ENCODE assay signal across 9 cellular contexts in the genomic region with DNA sequence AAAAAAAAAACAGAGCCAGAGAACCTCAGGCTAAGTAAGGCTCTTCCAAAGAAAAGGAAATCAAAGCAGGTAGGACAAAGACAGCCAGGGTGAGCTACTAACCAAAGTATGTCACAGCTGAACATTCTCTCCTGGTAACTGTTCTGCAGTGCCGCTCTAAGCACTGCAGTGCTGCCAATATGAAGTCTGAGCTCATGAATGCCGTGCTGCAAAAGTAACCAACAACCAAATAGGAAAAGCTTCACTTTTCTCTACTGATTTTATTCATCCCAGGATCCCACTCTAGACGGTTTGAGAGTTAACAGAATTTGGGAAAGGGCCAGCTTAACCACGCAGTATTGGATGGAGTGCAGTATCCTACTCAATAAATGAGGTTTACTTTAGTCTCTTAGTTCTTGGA. TPM values are rescaled to one million over a fixed set of nuclear protein-coding genes. Genes with fewer than 3 reads are reported as not detected.
DNase-seq lines count a peak whose midpoint lies in the region; ATAC-seq and TF ChIP-seq lines count a peak whose summit lies in the region.
"Had no signal": no experiment of that assay in that cellular context is flagged by ENCODE, and none has a peak within 500 bp of the region (broad histone marks: within the 10 kb centered on the region; RNA-seq: fewer than 3 reads in every experiment).

No MANE protein-coding gene starts in this region.

- intact Hi-C loops in Right ventricle myocardium inferior (cut with DNase I) = loop anchor here (5.0 kb wide), 3 partner anchors 137 to 233 kb away; a partner anchor contains a TSS
- intact Hi-C loops in breast epithelium (cut with DNase I; ENCODE audit: low total_unique reads) = no loop called here
- intact Hi-C loops in tibial artery (cut with DNase I; ENCODE audit: low total_unique reads) = loop anchor here (5.0 to 10.0 kb wide), 2 partner anchors 100 to 128 kb away; no protein-coding TSS in a partner anchor

- H3K4me1 ChIP-seq in cardiac muscle cell (ENCODE audit: low read depth) (peaks cover 27% of the 10 kb centered on the region), breast epithelium (peaks cover 0 to 22% of the 10 kb centered on the region in 2 donors), liver (ENCODE audit: control insufficient read depth in 4 of 4, insufficient read depth in 4 of 4, low read length in 3 of 4) (peaks cover 5 to 72% (median 46%) of the 10 kb centered on the region in 4 donors), tibial artery (peaks cover 0 to 86% (median 38%) of the 10 kb centered on the region in 4 donors)

- TF ChIP-seq RAD21 in liver (IDR thresholded peaks at IDR 0.05) = peak in 1 of 2 donors; percentile 25

- H3K36me3 ChIP-seq in cardiac muscle cell (no peaks in the 10 kb centered on the region), breast epithelium (no peaks in the 10 kb centered on the region), liver (ENCODE audit: control insufficient read depth in 4 of 4, insufficient read depth in 3 of 4, low read depth in 1 of 4, low read length in 3 of 4) (no peaks in the 10 kb centered on the region), tibial artery (no peaks in the 10 kb centered on the region)

- WGBS in liver = 20% methylated on average over 4 of the region's 4 CpGs

- H3K27ac ChIP-seq in cardiac muscle cell (peak overlapping the region; percentile 52), breast epithelium (peak overlapping the region; percentile 66 to 99), liver (ENCODE audit: low read depth in 1 of 2, low read length in 2 of 2) (peak overlapping the region; percentile 36 to 41), tibial artery (peak overlapping the region; percentile 51 to 94)

- peak overlapping the region in 1 of 2 donors; percentile 24 for H3K9ac ChIP-seq in liver (ENCODE audit: low read depth in 1 of 2, low read length in 2 of 2)

- no peaks in the 10 kb centered on the region for H3K27me3 ChIP-seq in cardiac muscle cell
- no peaks in the 10 kb centered on the region for H3K27me3 ChIP-seq in breast epithelium
- no peaks in the 10 kb centered on the region for H3K27me3 ChIP-seq in liver (ENCODE audit: control insufficient read depth in 4 of 4, insufficient read depth in 4 of 4, low read length in 3 of 4)
- no peaks in the 10 kb centered on the region for H3K27me3 ChIP-seq in tibial artery

- no peak overlapping the region for H3K4me3 ChIP-seq in cardiac muscle cell
- H3K4me3 ChIP-seq in breast epithelium = peak overlapping the region in 1 of 3 donors; percentile 31
- peak overlapping the region in 1 of 3 donors; percentile 7 for H3K4me3 ChIP-seq in liver (ENCODE audit: low read depth in 1 of 3, low read length in 3 of 3)
- no peak overlapping the region for H3K4me3 ChIP-seq in tibial artery

- ATAC-seq in Right ventricle myocardium inferior = no peak
- no peak for ATAC-seq in GM18861 (IDR thresholded peaks at IDR 0.05; ENCODE audit: unreplicated experiment)

- DNase-seq in cardiac muscle cell (ENCODE audit: low read depth in 1 of 2, low spot score in 1 of 2) (peak in 1 of 2 donors; percentile 45), Right ventricle myocardium inferior (ENCODE audit: missing footprints) (no peak), breast epithelium (ENCODE audit: low spot score in 2 of 2) (peak in 1 of 2 donors; percentile 50), tibial artery (no peak), NCI-H345 treated with DMSO at 0.1 percent for 48 hours (lab: John Stamatoyannopoulos, UW; ENCODE audit: unreplicated experiment) (no peak)
- no peak for DNase-seq in NK-92 treated with Interleukin-12 subunit alpha and Interleukin-12 subunit beta, amount 100 ng/mL, for 24 hours (lab: John Stamatoyannopoulos, UW)
- DNase-seq: stimulated activated CD4-positive, alpha-beta T cell treated with anti-CD3 and anti-CD28 coated beads, Interleukin-4, amount 100 ng/mL, for 4 hours had no signal

- no peak for TF ChIP-seq POLR2A in breast epithelium (IDR thresholded peaks at IDR 0.05)

- TF ChIP-seq CTCF in cardiac muscle cell (IDR thresholded peaks at IDR 0.05; ENCODE audit: low read depth, low read length) = no peak
- TF ChIP-seq CTCF in breast epithelium (IDR thresholded peaks at IDR 0.05) = no peak
- TF ChIP-seq CTCF in liver (IDR thresholded peaks at IDR 0.05; ENCODE audit: low read depth, low read length, missing input control) = no peak
- no peak for TF ChIP-seq CTCF in tibial artery (IDR thresholded peaks at IDR 0.05)

- H3K9me3 ChIP-seq in cardiac muscle cell (ENCODE audit: low read depth) (no peaks in the 10 kb centered on the region), breast epithelium (no peaks in the 10 kb centered on the region), liver (ENCODE audit: control insufficient read depth in 4 of 4, low read length in 3 of 4) (no peaks in the 10 kb centered on the region), tibial artery (no peaks in the 10 kb centered on the region)

TF ChIP-seq in liver, 16 proteins besides CTCF, POLR2A, EP300 and RAD21:
- TF ChIP-seq, protein P1, sequence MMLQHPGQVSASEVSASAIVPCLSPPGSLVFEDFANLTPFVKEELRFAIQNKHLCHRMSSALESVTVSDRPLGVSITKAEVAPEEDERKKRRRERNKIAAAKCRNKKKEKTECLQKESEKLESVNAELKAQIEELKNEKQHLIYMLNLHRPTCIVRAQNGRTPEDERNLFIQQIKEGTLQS (IDR thresholded peaks at IDR 0.05) = no peak
- TF ChIP-seq RXRA (IDR thresholded peaks at IDR 0.05) = no peak
- no peak for TF ChIP-seq YY1 (IDR thresholded peaks at IDR 0.05)
- no peak for TF ChIP-seq TAF1 (conservative IDR thresholded peaks at IDR 0.05)
- TF ChIP-seq FOXA1 (IDR thresholded peaks at IDR 0.05) = no peak
- no peak for TF ChIP-seq GABPA (IDR thresholded peaks at IDR 0.05 in 1 of 2, conservative IDR thresholded peaks at IDR 0.05 in 1 of 2)
- TF ChIP-seq, protein P2, sequence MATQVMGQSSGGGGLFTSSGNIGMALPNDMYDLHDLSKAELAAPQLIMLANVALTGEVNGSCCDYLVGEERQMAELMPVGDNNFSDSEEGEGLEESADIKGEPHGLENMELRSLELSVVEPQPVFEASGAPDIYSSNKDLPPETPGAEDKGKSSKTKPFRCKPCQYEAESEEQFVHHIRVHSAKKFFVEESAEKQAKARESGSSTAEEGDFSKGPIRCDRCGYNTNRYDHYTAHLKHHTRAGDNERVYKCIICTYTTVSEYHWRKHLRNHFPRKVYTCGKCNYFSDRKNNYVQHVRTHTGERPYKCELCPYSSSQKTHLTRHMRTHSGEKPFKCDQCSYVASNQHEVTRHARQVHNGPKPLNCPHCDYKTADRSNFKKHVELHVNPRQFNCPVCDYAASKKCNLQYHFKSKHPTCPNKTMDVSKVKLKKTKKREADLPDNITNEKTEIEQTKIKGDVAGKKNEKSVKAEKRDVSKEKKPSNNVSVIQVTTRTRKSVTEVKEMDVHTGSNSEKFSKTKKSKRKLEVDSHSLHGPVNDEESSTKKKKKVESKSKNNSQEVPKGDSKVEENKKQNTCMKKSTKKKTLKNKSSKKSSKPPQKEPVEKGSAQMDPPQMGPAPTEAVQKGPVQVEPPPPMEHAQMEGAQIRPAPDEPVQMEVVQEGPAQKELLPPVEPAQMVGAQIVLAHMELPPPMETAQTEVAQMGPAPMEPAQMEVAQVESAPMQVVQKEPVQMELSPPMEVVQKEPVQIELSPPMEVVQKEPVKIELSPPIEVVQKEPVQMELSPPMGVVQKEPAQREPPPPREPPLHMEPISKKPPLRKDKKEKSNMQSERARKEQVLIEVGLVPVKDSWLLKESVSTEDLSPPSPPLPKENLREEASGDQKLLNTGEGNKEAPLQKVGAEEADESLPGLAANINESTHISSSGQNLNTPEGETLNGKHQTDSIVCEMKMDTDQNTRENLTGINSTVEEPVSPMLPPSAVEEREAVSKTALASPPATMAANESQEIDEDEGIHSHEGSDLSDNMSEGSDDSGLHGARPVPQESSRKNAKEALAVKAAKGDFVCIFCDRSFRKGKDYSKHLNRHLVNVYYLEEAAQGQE (IDR thresholded peaks at IDR 0.05) = no peak
- no peak for TF ChIP-seq HNF4G (IDR thresholded peaks at IDR 0.05)
- no peak for TF ChIP-seq HNF4A (conservative IDR thresholded peaks at IDR 0.05)
- TF ChIP-seq, protein P3, sequence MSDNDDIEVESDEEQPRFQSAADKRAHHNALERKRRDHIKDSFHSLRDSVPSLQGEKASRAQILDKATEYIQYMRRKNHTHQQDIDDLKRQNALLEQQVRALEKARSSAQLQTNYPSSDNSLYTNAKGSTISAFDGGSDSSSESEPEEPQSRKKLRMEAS (IDR thresholded peaks at IDR 0.05) = no peak
- no peak for TF ChIP-seq JUND (IDR thresholded peaks at IDR 0.05)
- TF ChIP-seq SP1 (IDR thresholded peaks at IDR 0.05) = no peak
- TF ChIP-seq, protein P4, sequence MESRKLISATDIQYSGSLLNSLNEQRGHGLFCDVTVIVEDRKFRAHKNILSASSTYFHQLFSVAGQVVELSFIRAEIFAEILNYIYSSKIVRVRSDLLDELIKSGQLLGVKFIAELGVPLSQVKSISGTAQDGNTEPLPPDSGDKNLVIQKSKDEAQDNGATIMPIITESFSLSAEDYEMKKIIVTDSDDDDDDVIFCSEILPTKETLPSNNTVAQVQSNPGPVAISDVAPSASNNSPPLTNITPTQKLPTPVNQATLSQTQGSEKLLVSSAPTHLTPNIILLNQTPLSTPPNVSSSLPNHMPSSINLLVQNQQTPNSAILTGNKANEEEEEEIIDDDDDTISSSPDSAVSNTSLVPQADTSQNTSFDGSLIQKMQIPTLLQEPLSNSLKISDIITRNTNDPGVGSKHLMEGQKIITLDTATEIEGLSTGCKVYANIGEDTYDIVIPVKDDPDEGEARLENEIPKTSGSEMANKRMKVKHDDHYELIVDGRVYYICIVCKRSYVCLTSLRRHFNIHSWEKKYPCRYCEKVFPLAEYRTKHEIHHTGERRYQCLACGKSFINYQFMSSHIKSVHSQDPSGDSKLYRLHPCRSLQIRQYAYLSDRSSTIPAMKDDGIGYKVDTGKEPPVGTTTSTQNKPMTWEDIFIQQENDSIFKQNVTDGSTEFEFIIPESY (IDR thresholded peaks at IDR 0.05) = no peak
- no peak for TF ChIP-seq FOXA2 (IDR thresholded peaks at IDR 0.05)
- no peak for TF ChIP-seq NR2F2 (IDR thresholded peaks at IDR 0.05)
- no peak for TF ChIP-seq EGR1 (IDR thresholded peaks at IDR 0.05; ENCODE audit: low read depth in 2 of 2)

RNA-seq across cellular contexts. Expression of a gene that starts 3.5 kb away (rescaled TPM):
- total RNA-seq in cardiac muscle cell (27.4 and 58.5 TPM in 2 replicates), Right ventricle myocardium inferior (28.7 TPM), breast epithelium (100 to 1,000 TPM in 1 of 3 donors, 10 to 100 TPM in 2; 26.9 to 110 (median 57.0) TPM), liver (10 to 100 TPM; 17.6 to 52.4 TPM)
- polyA plus RNA-seq in cardiac muscle cell (29.1 and 39.7 TPM in 2 replicates), liver (10 to 100 TPM in 1 of 2 donors, 1 to 10 TPM in 1; 6.9 to 11.2 TPM)

RNA-seq across cellular contexts. Expression of a gene that starts 49.3 kb away (rescaled TPM):
- total RNA-seq in cardiac muscle cell (58.7 and 71.8 TPM in 2 replicates), Right ventricle myocardium inferior (52.3 TPM), breast epithelium (10 to 100 TPM; 76.8 to 92.2 (median 86.2) TPM), liver (10 to 100 TPM; 33.4 to 39.8 TPM)
- polyA plus RNA-seq in cardiac muscle cell (25.6 and 25.8 TPM in 2 replicates), liver (10 to 100 TPM; 12.7 to 16.4 TPM)
